35 cellular contexts compared by ENCODE assay signal in genomic region chr6:114083251-114083650, GRCh38.
"Had no signal": no experiment of that assay in that cellular context is flagged by ENCODE, and none has a peak within 500 bp of the region (broad histone marks: within the 10 kb centered on the region; RNA-seq: fewer than 3 reads in every experiment).

No MANE protein-coding gene starts in this region.

- H3K4me3 ChIP-seq: MG63 had no signal

- H3K27me3 ChIP-seq: MG63 had no signal

- H3K36me3 ChIP-seq: MG63 had no signal

- DNase-seq: Karpas-422, Kasumi-1, MG63, MM.1S, MV-4-11, NCI-H1048, NCI-H1092, NCI-H1092 treated with DMSO at 0.1 percent for 48 hours, NCI-H1105, NCI-H1105 treated with DMSO at 0.1 percent for 48 hours, NCI-H1417, NCI-H1417 treated with DMSO at 0.1 percent for 48 hours, NCI-H1436, NCI-H1436 treated with DMSO at 0.1 percent for 48 hours, NCI-H146, NCI-H1694, NCI-H1694 treated with DMSO at 0.1 percent for 48 hours, NCI-H187, NCI-H187 treated with DMSO at 0.1 percent for 48 hours, NCI-H1930, NCI-H2029, NCI-H2029 treated with DMSO at 0.1 percent for 48 hours, NCI-H2081, NCI-H2081 treated with DMSO at 0.1 percent for 48 hours, NCI-H2107, NCI-H2171, NCI-H2171 treated with DMSO at 0.1 percent for 48 hours, NCI-H2227 treated with DMSO at 0.1 percent for 48 hours, NCI-H226, NCI-H345, NCI-H446, NCI-H446 treated with DMSO at 0.1 percent for 48 hours, NCI-H510A, NCI-H510A treated with DMSO at 0.1 percent for 48 hours, NCI-H524 had no signal
